Comparison of ENCODE assay signal across 14 cellular contexts in genomic region chr7:126696639-126697038, GRCh38.
DNase-seq lines count a peak whose midpoint lies in the region; ATAC-seq and TF ChIP-seq lines count a peak whose summit lies in the region.
"Had no signal": no experiment of that assay in that cellular context is flagged by ENCODE, and none has a peak within 500 bp of the region (broad histone marks: within the 10 kb centered on the region; RNA-seq: fewer than 3 reads in every experiment).

No MANE protein-coding gene starts in this region.

- H3K4me1 Mint-ChIP-seq in T-cell = peaks cover 0 to 2% (median 0%) of the 10 kb centered on the region in 3 donors

- peak; percentile 86 for DNase-seq in GM12864 (ENCODE audit: low read depth)
- DNase-seq in stimulated activated CD4-positive, alpha-beta T cell treated with anti-CD3 and anti-CD28 coated beads, Interleukin-4, amount 100 ng/mL, for 1 hour = no peak
- DNase-seq in T-cell = no peak
- no peak for DNase-seq in NCI-H2029 treated with DMSO at 0.1 percent for 48 hours (lab: John Stamatoyannopoulos, UW)
- no peak for DNase-seq in AML-193 (lab: John Stamatoyannopoulos, UW)
- DNase-seq: ACHN, brain microvascular endothelial cell, lower lobe of right lung, MG63 had no signal

- ATAC-seq in GM19324 (IDR thresholded peaks at IDR 0.05; ENCODE audit: low FRiP score, unreplicated experiment) (peak; percentile 35), HG02623 (IDR thresholded peaks at IDR 0.05; ENCODE audit: unreplicated experiment) (peak; percentile 24), HG03520 (IDR thresholded peaks at IDR 0.05; ENCODE audit: unreplicated experiment) (peak; percentile 27), T-cell (replicated peaks in 1 of 4) (no peak)
- ATAC-seq: lower lobe of right lung had no signal

- TF ChIP-seq CTCF in GM12864 (IDR thresholded peaks at IDR 0.05; ENCODE audit: low read depth, low read length, missing control alignments) = no peak

- no peaks in the 10 kb centered on the region for H3K9me3 Mint-ChIP-seq in T-cell

- H3K27me3 Mint-ChIP-seq in T-cell = no peaks in the 10 kb centered on the region

- POLR2A ChIA-PET in T-cell (lab: Charles Lee) = no interaction called here

- no peak overlapping the region for H3K27ac Mint-ChIP-seq in T-cell

- no peaks in the 10 kb centered on the region for H3K36me3 Mint-ChIP-seq in T-cell

- H3K4me3 Mint-ChIP-seq in T-cell = no peak overlapping the region

- no peak overlapping the region for H3K4me3 ChIP-seq in GM12864 (ENCODE audit: low read depth, low read length)
- H3K4me3 ChIP-seq: hepatocyte, lower lobe of right lung, MG63, SK-N-MC had no signal

- CTCF ChIA-PET in T-cell (lab: Charles Lee) = no interaction called here

Comparison
In these comparisons a context has a peak if more than half of its experiments do, and no peak if none do; other contexts are left out.
1. ATAC-seq: peak in GM19324 (single experiment), HG02623 (single experiment) and HG03520 (single experiment); none in T-cell (0 of 4).